In genomic region chr2:70331012-70331411, GRCh38 we compare ENCODE assay signal across 4 cellular contexts.
"Had no signal": no experiment of that assay in that cellular context is flagged by ENCODE, and none has a peak within 500 bp of the region (broad histone marks: within the 10 kb centered on the region; RNA-seq: fewer than 3 reads in every experiment).

No MANE protein-coding gene starts in this region.

- H3K4me1 ChIP-seq: HAP-1 had no signal

- H3K9me3 ChIP-seq: HAP-1 had no signal

- H3K4me2 ChIP-seq: GM23338 had no signal

- H3K4me3 ChIP-seq: GM23338, HAP-1, K562 had no signal

- DNase-seq: IMR-90 had no signal

- H3K4me3 Mint-ChIP-seq: GM23338 had no signal

- H3K27ac Mint-ChIP-seq: GM23338 had no signal

- H3K36me3 ChIP-seq: HAP-1 had no signal

- H3K9me3 Mint-ChIP-seq: GM23338 had no signal

- ATAC-seq: GM23338, K562 had no signal

- H2AFZ ChIP-seq: GM23338 had no signal
